In genomic region chr1:167720965-167721616, GRCh38 we compare ENCODE assay signal across 1 cellular context.
TF ChIP-seq lines count a peak whose summit lies in the region.

No MANE protein-coding gene starts in this region.

TF ChIP-seq in GM23338, 12 proteins besides CTCF, POLR2A, EP300 and RAD21:
- TF ChIP-seq ZNF462 (CRISPR knock-in tag; IDR thresholded peaks at IDR 0.05) (no peak), EZH2phosphoT487 (IDR thresholded peaks at IDR 0.05; ENCODE audit: unreplicated experiment) (no peak)
